1 cellular context compared by ENCODE assay signal in the genomic region with DNA sequence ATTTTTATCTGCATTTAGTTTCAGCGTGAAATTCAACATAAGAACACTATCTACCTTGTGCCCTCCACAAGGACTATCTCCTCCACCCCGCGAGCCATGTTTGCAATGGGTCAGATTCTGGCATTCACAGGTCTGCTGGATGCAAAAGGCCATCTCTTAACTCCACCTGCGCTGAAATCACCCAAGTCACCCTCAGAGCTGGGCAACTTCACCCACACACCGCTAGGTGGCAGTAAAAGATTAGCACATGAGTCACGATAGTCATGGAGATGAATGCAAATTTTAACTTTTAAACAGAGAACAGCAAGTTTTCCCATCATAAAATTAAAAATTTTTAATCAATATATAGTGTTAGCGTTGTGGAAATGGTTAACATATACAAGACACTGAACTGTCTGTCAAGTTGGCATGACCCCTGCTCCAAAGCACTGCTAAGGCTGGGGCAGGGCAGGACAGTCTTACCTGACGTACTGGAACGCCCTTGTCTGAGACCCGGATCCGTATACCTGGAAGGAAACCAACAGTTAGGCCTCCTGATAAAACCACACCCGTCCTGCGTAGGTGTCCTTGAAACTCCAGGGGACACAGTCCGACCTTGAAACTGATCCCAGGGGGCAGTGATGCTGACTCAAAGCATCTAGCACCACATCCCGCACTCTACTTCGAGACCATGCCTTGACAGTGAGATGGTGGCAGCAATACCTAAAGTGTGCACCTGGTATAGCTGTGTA.
TF ChIP-seq lines count a peak whose summit lies in the region.

No MANE protein-coding gene starts in this region.

TF ChIP-seq in HepG2, 621 proteins besides CTCF, POLR2A, EP300 and RAD21 (continued from another document and continues in another):
- TF ChIP-seq, protein P1, sequence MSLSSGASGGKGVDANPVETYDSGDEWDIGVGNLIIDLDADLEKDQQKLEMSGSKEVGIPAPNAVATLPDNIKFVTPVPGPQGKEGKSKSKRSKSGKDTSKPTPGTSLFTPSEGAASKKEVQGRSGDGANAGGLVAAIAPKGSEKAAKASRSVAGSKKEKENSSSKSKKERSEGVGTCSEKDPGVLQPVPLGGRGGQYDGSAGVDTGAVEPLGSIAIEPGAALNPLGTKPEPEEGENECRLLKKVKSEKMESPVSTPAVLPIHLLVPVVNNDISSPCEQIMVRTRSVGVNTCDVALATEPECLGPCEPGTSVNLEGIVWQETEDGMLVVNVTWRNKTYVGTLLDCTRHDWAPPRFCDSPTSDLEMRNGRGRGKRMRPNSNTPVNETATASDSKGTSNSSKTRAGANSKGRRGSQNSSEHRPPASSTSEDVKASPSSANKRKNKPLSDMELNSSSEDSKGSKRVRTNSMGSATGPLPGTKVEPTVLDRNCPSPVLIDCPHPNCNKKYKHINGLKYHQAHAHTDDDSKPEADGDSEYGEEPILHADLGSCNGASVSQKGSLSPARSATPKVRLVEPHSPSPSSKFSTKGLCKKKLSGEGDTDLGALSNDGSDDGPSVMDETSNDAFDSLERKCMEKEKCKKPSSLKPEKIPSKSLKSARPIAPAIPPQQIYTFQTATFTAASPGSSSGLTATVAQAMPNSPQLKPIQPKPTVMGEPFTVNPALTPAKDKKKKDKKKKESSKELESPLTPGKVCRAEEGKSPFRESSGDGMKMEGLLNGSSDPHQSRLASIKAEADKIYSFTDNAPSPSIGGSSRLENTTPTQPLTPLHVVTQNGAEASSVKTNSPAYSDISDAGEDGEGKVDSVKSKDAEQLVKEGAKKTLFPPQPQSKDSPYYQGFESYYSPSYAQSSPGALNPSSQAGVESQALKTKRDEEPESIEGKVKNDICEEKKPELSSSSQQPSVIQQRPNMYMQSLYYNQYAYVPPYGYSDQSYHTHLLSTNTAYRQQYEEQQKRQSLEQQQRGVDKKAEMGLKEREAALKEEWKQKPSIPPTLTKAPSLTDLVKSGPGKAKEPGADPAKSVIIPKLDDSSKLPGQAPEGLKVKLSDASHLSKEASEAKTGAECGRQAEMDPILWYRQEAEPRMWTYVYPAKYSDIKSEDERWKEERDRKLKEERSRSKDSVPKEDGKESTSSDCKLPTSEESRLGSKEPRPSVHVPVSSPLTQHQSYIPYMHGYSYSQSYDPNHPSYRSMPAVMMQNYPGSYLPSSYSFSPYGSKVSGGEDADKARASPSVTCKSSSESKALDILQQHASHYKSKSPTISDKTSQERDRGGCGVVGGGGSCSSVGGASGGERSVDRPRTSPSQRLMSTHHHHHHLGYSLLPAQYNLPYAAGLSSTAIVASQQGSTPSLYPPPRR (CRISPR knock-in tag; IDR thresholded peaks at IDR 0.05; ENCODE audit: borderline replicate concordance) = no peak
- TF ChIP-seq CBFB (CRISPR knock-in tag; IDR thresholded peaks at IDR 0.05) = no peak
- TF ChIP-seq, protein P2, sequence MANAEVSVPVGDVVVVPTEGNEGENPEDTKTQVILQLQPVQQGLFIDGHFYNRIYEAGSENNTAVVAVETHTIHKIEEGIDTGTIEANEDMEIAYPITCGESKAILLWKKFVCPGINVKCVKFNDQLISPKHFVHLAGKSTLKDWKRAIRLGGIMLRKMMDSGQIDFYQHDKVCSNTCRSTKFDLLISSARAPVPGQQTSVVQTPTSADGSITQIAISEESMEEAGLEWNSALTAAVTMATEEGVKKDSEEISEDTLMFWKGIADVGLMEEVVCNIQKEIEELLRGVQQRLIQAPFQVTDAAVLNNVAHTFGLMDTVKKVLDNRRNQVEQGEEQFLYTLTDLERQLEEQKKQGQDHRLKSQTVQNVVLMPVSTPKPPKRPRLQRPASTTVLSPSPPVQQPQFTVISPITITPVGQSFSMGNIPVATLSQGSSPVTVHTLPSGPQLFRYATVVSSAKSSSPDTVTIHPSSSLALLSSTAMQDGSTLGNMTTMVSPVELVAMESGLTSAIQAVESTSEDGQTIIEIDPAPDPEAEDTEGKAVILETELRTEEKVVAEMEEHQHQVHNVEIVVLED (CRISPR knock-in tag; IDR thresholded peaks at IDR 0.05; ENCODE audit: borderline replicate concordance) = no peak
- peak; percentile 20; the same call in 1 of the 2 replicates for TF ChIP-seq CEBPG (CRISPR knock-in tag; IDR thresholded peaks at IDR 0.05)
- TF ChIP-seq, protein P3, sequence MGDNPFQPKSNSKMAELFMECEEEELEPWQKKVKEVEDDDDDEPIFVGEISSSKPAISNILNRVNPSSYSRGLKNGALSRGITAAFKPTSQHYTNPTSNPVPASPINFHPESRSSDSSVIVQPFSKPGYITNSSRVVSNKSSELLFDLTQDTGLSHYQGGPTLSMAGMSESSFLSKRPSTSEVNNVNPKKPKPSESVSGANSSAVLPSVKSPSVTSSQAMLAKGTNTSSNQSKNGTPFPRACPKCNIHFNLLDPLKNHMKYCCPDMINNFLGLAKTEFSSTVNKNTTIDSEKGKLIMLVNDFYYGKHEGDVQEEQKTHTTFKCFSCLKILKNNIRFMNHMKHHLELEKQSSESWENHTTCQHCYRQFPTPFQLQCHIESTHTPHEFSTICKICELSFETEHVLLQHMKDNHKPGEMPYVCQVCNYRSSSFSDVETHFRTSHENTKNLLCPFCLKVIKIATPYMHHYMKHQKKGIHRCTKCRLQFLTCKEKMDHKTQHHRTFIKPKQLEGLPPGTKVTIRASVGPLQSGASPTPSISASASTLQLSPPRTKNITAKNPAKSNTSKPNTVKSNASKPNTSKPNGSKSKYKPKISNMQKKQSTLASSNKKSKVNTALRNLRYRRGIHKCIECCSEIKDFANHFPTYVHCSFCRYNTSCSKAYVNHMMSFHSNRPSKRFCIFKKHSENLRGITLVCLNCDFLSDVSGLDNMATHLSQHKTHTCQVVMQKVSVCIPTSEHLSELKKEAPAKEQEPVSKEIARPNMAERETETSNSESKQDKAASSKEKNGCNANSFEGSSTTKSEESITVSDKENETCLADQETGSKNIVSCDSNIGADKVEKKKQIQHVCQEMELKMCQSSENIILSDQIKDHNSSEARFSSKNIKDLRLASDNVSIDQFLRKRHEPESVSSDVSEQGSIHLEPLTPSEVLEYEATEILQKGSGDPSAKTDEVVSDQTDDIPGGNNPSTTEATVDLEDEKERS (CRISPR knock-in tag; IDR thresholded peaks at IDR 0.05) = no peak
- peak; percentile 13; the same call in 1 of the 2 replicates for TF ChIP-seq RXRB (CRISPR knock-in tag; IDR thresholded peaks at IDR 0.05; ENCODE audit: borderline replicate concordance)
- no peak for TF ChIP-seq NBN (conservative IDR thresholded peaks at IDR 0.05)
- TF ChIP-seq GATAD2A (CRISPR knock-in tag; IDR thresholded peaks at IDR 0.05) = 0 out of 2 replicates have a peak, but pooled peaks have one; percentile 34
- TF ChIP-seq SP1 (IDR thresholded peaks at IDR 0.05) = no peak
- TF ChIP-seq SP1 (CRISPR knock-in tag; IDR thresholded peaks at IDR 0.05) = no peak
- TF ChIP-seq, protein P4, sequence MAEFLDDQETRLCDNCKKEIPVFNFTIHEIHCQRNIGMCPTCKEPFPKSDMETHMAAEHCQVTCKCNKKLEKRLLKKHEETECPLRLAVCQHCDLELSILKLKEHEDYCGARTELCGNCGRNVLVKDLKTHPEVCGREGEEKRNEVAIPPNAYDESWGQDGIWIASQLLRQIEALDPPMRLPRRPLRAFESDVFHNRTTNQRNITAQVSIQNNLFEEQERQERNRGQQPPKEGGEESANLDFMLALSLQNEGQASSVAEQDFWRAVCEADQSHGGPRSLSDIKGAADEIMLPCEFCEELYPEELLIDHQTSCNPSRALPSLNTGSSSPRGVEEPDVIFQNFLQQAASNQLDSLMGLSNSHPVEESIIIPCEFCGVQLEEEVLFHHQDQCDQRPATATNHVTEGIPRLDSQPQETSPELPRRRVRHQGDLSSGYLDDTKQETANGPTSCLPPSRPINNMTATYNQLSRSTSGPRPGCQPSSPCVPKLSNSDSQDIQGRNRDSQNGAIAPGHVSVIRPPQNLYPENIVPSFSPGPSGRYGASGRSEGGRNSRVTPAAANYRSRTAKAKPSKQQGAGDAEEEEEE (CRISPR knock-in tag; IDR thresholded peaks at IDR 0.05; ENCODE audit: borderline replicate concordance) = no peak
- TF ChIP-seq ZNF484 (CRISPR knock-in tag; IDR thresholded peaks at IDR 0.05; ENCODE audit: borderline replicate concordance, low read depth) = no peak
- TF ChIP-seq LCORL (IDR thresholded peaks at IDR 0.05) = no peak
- TF ChIP-seq LCORL (CRISPR knock-in tag; IDR thresholded peaks at IDR 0.05) = 0 out of 2 replicates have a peak, but pooled peaks have one; percentile 21
- TF ChIP-seq HES4 (CRISPR knock-in tag; IDR thresholded peaks at IDR 0.05; ENCODE audit: borderline replicate concordance) = 0 out of 2 replicates have a peak, but pooled peaks have one; percentile 42
- TF ChIP-seq PITX1 (CRISPR knock-in tag; IDR thresholded peaks at IDR 0.05) = 0 out of 2 replicates have a peak, but pooled peaks have one; percentile 23
- no peak for TF ChIP-seq ZNF646 (CRISPR knock-in tag; IDR thresholded peaks at IDR 0.05)
- TF ChIP-seq GATAD1 (CRISPR knock-in tag; IDR thresholded peaks at IDR 0.05) = no peak
- no peak for TF ChIP-seq ZNF253 (CRISPR knock-in tag; IDR thresholded peaks at IDR 0.05; ENCODE audit: borderline replicate concordance)
- TF ChIP-seq ERF (CRISPR knock-in tag; IDR thresholded peaks at IDR 0.05) = 0 out of 2 replicates have a peak, but pooled peaks have one; percentile 33
- TF ChIP-seq, protein P5, sequence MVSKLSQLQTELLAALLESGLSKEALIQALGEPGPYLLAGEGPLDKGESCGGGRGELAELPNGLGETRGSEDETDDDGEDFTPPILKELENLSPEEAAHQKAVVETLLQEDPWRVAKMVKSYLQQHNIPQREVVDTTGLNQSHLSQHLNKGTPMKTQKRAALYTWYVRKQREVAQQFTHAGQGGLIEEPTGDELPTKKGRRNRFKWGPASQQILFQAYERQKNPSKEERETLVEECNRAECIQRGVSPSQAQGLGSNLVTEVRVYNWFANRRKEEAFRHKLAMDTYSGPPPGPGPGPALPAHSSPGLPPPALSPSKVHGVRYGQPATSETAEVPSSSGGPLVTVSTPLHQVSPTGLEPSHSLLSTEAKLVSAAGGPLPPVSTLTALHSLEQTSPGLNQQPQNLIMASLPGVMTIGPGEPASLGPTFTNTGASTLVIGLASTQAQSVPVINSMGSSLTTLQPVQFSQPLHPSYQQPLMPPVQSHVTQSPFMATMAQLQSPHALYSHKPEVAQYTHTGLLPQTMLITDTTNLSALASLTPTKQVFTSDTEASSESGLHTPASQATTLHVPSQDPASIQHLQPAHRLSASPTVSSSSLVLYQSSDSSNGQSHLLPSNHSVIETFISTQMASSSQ (IDR thresholded peaks at IDR 0.05; ENCODE audit: low read depth) = no peak
- TF ChIP-seq, protein P5 (CRISPR knock-in tag; IDR thresholded peaks at IDR 0.05; ENCODE audit: borderline replicate concordance) = no peak
- 0 out of 2 replicates have a peak, but pooled peaks have one; percentile 62 for TF ChIP-seq KDM3A (CRISPR knock-in tag; IDR thresholded peaks at IDR 0.05; ENCODE audit: low read depth)
- TF ChIP-seq SMC3 (IDR thresholded peaks at IDR 0.05; ENCODE audit: low read length) = peak; percentile 97
- no peak for TF ChIP-seq SP4 (CRISPR knock-in tag; IDR thresholded peaks at IDR 0.05)
- no peak for TF ChIP-seq PCBP1 (IDR thresholded peaks at IDR 0.05; ENCODE audit: borderline replicate concordance, low read depth, low read length)
